ENCODE assay signal across 8 cellular contexts in the genomic region with DNA sequence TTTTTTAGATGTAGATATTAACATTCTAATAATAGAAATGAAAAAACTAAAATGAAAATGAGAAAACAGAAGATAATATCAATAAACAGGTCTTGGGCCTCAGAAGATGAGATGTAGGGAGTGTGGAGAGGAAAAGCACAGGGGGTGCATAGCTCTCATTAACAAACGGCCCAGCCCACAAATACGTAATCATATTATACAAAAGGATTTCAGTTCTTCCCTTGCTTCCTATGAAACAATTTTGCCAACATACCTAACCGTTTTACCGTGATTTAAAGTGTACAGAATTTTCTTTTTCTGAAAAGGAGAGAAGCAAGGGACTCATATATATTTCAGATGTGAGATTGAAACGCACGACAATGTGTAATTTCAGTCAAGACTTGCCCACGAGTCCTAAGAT.
DNase-seq lines count a peak whose midpoint lies in the region; ATAC-seq lines count a peak whose summit lies in the region.

No MANE protein-coding gene starts in this region.

- no peak overlapping the region for H3K4ac ChIP-seq in mesenchymal stem cell (ENCODE audit: low read depth in 1 of 2, low read length in 2 of 2)

- no peak overlapping the region for H2BK12ac ChIP-seq in mesenchymal stem cell (ENCODE audit: low read length in 2 of 2)

- H4K8ac ChIP-seq in mesenchymal stem cell (ENCODE audit: low read length) = no peak overlapping the region

- H3K4me1 ChIP-seq in HUES48 (ENCODE audit: control insufficient read depth, insufficient read depth, low read length) = peaks cover 35% of the 10 kb centered on the region
- H3K4me1 ChIP-seq in mesenchymal stem cell (ENCODE audit: control insufficient read depth, insufficient read depth, low read depth, low read length) = peaks cover 8% of the 10 kb centered on the region

- H3K79me1 ChIP-seq in mesenchymal stem cell (replicated peaks; ENCODE audit: low read length, poor library complexity, severe bottlenecking) = no peaks in the 10 kb centered on the region

- H2BK120ac ChIP-seq in mesenchymal stem cell (ENCODE audit: low read depth, low read length) = no peak overlapping the region

- H3K9me3 ChIP-seq in HUES48 (ENCODE audit: control insufficient read depth, insufficient read depth, low read length) (no peaks in the 10 kb centered on the region), mesenchymal stem cell (ENCODE audit: control insufficient read depth, low read length) (peaks cover 7% of the 10 kb centered on the region)

- in situ Hi-C loops in G401 (cut with HindIII; ENCODE audit: low sequenced_read_pairs) = no loop called here

- no peak for ATAC-seq in esophagus mucosa
- no peak for ATAC-seq in GM18520 (IDR thresholded peaks at IDR 0.05; ENCODE audit: unreplicated experiment)

- no peaks in the 10 kb centered on the region for H3K27me3 ChIP-seq in HUES48 (ENCODE audit: control insufficient read depth, insufficient read depth, low read length)
- H3K27me3 ChIP-seq in mesenchymal stem cell (ENCODE audit: control insufficient read depth in 1 of 2, insufficient read depth in 1 of 2, low read length in 2 of 2) = peaks cover 0 to 48% of the 10 kb centered on the region in 2 experiments

- no peak overlapping the region for H2AK5ac ChIP-seq in mesenchymal stem cell (ENCODE audit: low read length, severe bottlenecking)

- H2AFZ ChIP-seq in mesenchymal stem cell (ENCODE audit: low read depth, low read length) = no peak overlapping the region

- H2BK15ac ChIP-seq in mesenchymal stem cell (ENCODE audit: low read depth, poor library complexity, severe bottlenecking) = no peak overlapping the region

- H2BK5ac ChIP-seq in mesenchymal stem cell (ENCODE audit: low read depth, low read length, poor library complexity, severe bottlenecking) = no peak overlapping the region

- no peak overlapping the region for H3K23ac ChIP-seq in mesenchymal stem cell (ENCODE audit: low read length in 2 of 2)

- H3K27ac ChIP-seq in HUES48 (ENCODE audit: low read depth, low read length) = peak overlapping the region; percentile 99
- H3K27ac ChIP-seq in angular gyrus (ENCODE audit: low read depth, low read length) = peak overlapping the region; percentile 22
- H3K27ac ChIP-seq in mesenchymal stem cell (ENCODE audit: low read length, poor library complexity, severe bottlenecking) = peak overlapping the region; percentile 80

- no peak overlapping the region for H3K14ac ChIP-seq in mesenchymal stem cell (ENCODE audit: low read length in 2 of 2)

- H3K4me2 ChIP-seq in mesenchymal stem cell (ENCODE audit: low read length, poor library complexity, severe bottlenecking) = peak overlapping the region; percentile 68

- no peak overlapping the region for H4K91ac ChIP-seq in mesenchymal stem cell (ENCODE audit: low read length)

- H3K36me3 ChIP-seq in HUES48 (ENCODE audit: control insufficient read depth, insufficient read depth, low read length) (no peaks in the 10 kb centered on the region), mesenchymal stem cell (ENCODE audit: control insufficient read depth in 1 of 2, insufficient read depth in 2 of 2, low read depth in 1 of 2, low read length in 2 of 2) (no peaks in the 10 kb centered on the region)

- DNase-seq in G401 (ENCODE audit: low spot score) = peak; percentile 75
- DNase-seq in mesenchymal stem cell = peak; percentile 51
- no peak for DNase-seq in mucosa of gallbladder (ENCODE audit: low spot score)
- no peak for DNase-seq in hypothalamus (lab: John Stamatoyannopoulos, UW)

- H3K18ac ChIP-seq in mesenchymal stem cell (ENCODE audit: low read depth in 1 of 2, low read length in 2 of 2) = no peak overlapping the region

- WGBS in mesenchymal stem cell = 10% methylated on average over 3 of the region's 7 CpGs

- H3K4me3 ChIP-seq in HUES48 (ENCODE audit: low read depth, low read length) = peak overlapping the region; percentile 95
- H3K4me3 ChIP-seq in mesenchymal stem cell (ENCODE audit: insufficient read depth in 1 of 2, low read depth in 1 of 2, low read length in 2 of 2) = peak overlapping the region in 1 of 2 experiments; percentile 82

- H3K9ac ChIP-seq in HUES48 (ENCODE audit: low read depth, low read length) (peak overlapping the region; percentile 100), mesenchymal stem cell (ENCODE audit: low read length) (peak overlapping the region; percentile 86)

Comparison
In these comparisons a context has a peak if more than half of its experiments do, and no peak if none do; other contexts are left out.
1. DNase-seq: peak in G401 (single experiment) and mesenchymal stem cell (single experiment); none in mucosa of gallbladder (single experiment) and hypothalamus (0 of 51).
2. H3K27ac ChIP-seq: peak in every context shown above with its lines; median percentile 99 in HUES48; 80 in mesenchymal stem cell; 22 in angular gyrus.